In the genomic region with DNA sequence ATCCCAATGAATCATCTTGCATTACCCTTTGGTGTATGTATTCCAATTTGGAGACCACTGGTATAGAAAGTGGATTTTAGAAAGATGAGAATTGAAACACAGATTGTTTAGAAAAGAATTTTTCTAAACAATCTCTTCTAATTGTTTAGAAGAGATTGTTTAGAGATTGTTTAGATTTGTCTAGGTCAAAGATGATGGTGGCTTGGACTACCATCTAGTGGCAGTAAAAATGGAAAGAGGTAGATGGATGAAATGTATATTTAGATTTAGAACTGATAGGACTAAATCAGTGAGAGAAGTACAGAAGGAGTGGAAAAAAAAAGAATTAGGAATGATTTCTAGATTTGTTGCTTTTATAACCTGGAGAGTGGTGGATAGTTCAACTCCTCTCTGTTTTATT, we compare ENCODE assay signal across 18 cellular contexts.
DNase-seq lines count a peak whose midpoint lies in the region; ATAC-seq and TF ChIP-seq lines count a peak whose summit lies in the region.
"Had no signal": no experiment of that assay in that cellular context is flagged by ENCODE, and none has a peak within 500 bp of the region (broad histone marks: within the 10 kb centered on the region; RNA-seq: fewer than 3 reads in every experiment).

No MANE protein-coding gene starts in this region.

- no peak overlapping the region for H3K9ac ChIP-seq in OCI-LY3 (ENCODE audit: low read length)

- H3K27me3 Mint-ChIP-seq in CD14-positive monocyte (ENCODE audit: low read depth in 3 of 3), result peaks cover 3 to 5% (median 4%) of the 10 kb centered on the region in 3 donors

- TF ChIP-seq CTCF in CD14-positive monocyte (IDR thresholded peaks at IDR 0.05), result peak; percentile 56
- peak; percentile 33 for TF ChIP-seq CTCF in GM10248 (IDR thresholded peaks at IDR 0.05; ENCODE audit: control extremely low read depth, extremely low read depth, low read depth, missing control alignments)
- TF ChIP-seq CTCF in OCI-LY3 (IDR thresholded peaks at IDR 0.05; ENCODE audit: low read depth, low read length), result peak; percentile 44

- no peak overlapping the region for H2AFZ ChIP-seq in OCI-LY3 (ENCODE audit: low read depth, low read length)

- no peak overlapping the region for H3K4me3 Mint-ChIP-seq in CD14-positive monocyte
- H3K4me3 Mint-ChIP-seq: naive B cell had no signal

- no peaks in the 10 kb centered on the region for H3K36me3 ChIP-seq in OCI-LY3 (replicated peaks; ENCODE audit: low read depth, low read length)
- H3K36me3 ChIP-seq: upper lobe of right lung had no signal

- H3K27ac Mint-ChIP-seq in CD14-positive monocyte, result no peak overlapping the region
- H3K27ac Mint-ChIP-seq: naive B cell had no signal

- no peaks in the 10 kb centered on the region for H3K79me2 ChIP-seq in OCI-LY3 (ENCODE audit: low read length)

- H3K27me3 ChIP-seq in OCI-LY3 (ENCODE audit: low read depth, low read length), result no peaks in the 10 kb centered on the region
- H3K27me3 ChIP-seq: upper lobe of right lung had no signal

- no peaks in the 10 kb centered on the region for H3K4me1 Mint-ChIP-seq in CD14-positive monocyte
- H3K4me1 Mint-ChIP-seq: naive B cell had no signal

- ATAC-seq in GM21381 (IDR thresholded peaks at IDR 0.05; ENCODE audit: unreplicated experiment), result no peak
- ATAC-seq in HG02884 (IDR thresholded peaks at IDR 0.05; ENCODE audit: unreplicated experiment), result no peak
- ATAC-seq: upper lobe of right lung had no signal

- H3K36me3 Mint-ChIP-seq in CD14-positive monocyte, result no peaks in the 10 kb centered on the region

- H3K4me2 ChIP-seq in OCI-LY3 (ENCODE audit: low read length), result no peak overlapping the region

- H3K9me3 Mint-ChIP-seq in CD14-positive monocyte, result peaks cover 0 to 8% (median 4%) of the 10 kb centered on the region in 7 donors

- 0 out of 2 replicates have a peak, but pooled peaks cover 2% of the 10 kb centered on the region for H3K4me1 ChIP-seq in OCI-LY3 (ENCODE audit: low read length)
- H3K4me1 ChIP-seq: upper lobe of right lung had no signal

- no peak for DNase-seq in CD14-positive monocyte (ENCODE audit: low spot score)
- DNase-seq in GM10248 (ENCODE audit: extremely low spot score), result no peak
- peak; percentile 6 for DNase-seq in globus pallidus (ENCODE audit: low spot score)
- DNase-seq in NCI-H446 treated with DMSO at 0.1 percent for 48 hours (lab: John Stamatoyannopoulos, UW), result no peak
- DNase-seq: amniotic stem cell; GF-D8; HCEC 1CT; hippocampal formation; Karpas-422; naive B cell; NCI-H345; retina; stimulated activated CD4-positive, alpha-beta T cell treated with anti-CD3 and anti-CD28 coated beads, Interleukin-2, amount 100 ng/mL, for 48 hours; upper lobe of right lung had no signal

- intact Hi-C loops in CD14-positive monocyte (cut with micrococcal nuclease), result loop anchor here in 1 of 2 donors (10.0 kb wide), 2 partner anchors 354 to 514 kb away; no protein-coding TSS in a partner anchor

- POLR2A ChIA-PET in GM10248 (lab: Yijun Ruan, JAX), result no interaction called here

- H3K27ac ChIP-seq in OCI-LY3 (ENCODE audit: low read length), result no peak overlapping the region
- H3K27ac ChIP-seq: HL-60, upper lobe of right lung had no signal

- no peaks in the 10 kb centered on the region for H4K20me1 ChIP-seq in OCI-LY3 (ENCODE audit: insufficient read depth, low read length)

- H3K4me3 ChIP-seq in OCI-LY3 (ENCODE audit: low read length), result no peak overlapping the region
- H3K4me3 ChIP-seq: upper lobe of right lung had no signal

- CTCF ChIA-PET in GM10248 (lab: Yijun Ruan, JAX), result no interaction called here

- no peaks in the 10 kb centered on the region for H3K9me3 ChIP-seq in OCI-LY3 (ENCODE audit: insufficient read depth, low read length)
- H3K9me3 ChIP-seq: upper lobe of right lung had no signal
